In the genomic region with DNA sequence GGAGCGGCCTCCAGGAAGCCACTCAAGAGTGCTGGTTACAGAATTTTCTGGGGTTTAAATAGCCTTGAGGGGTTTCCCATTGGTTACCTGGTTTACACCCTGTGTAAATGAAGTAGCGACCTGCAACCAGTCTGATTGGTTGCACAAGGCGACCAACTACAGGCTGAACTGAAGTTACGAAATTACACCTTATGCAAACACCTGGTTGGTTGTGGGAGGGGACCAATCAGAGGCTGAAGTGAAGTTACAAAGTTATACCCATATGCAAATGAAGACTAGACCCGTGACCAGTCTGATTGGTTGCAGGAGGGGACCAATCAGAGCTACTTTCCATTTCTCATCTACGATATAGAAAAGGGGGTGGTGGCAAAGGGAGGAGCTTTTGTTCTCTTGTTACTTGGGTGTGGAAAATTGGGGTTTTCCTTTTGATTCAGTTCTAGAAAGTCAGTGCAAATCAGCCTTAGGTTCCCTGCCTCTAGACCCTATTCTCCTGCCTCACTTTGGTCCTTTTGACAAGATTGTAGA, we compare ENCODE assay signal across 11 cellular contexts. TPM values are rescaled to one million over a fixed set of nuclear protein-coding genes. Genes with fewer than 3 reads are reported as not detected.
DNase-seq lines count a peak whose midpoint lies in the region; ATAC-seq lines count a peak whose summit lies in the region.
"Had no signal": no experiment of that assay in that cellular context is flagged by ENCODE, and none has a peak within 500 bp of the region (broad histone marks: within the 10 kb centered on the region; RNA-seq: fewer than 3 reads in every experiment).

No MANE protein-coding gene starts in this region.

- DNase-seq in activated CD4-positive, CD25-positive, alpha-beta regulatory T cell treated with anti-CD3 and anti-CD28 coated beads, Interleukin-2, amount 50 U/mL, for 16 hours (ENCODE audit: low read depth, low spot score): peak; percentile 26
- no peak for DNase-seq in activated CD4-positive, CD25-positive, alpha-beta regulatory T cell (lab: John Stamatoyannopoulos, UW)
- DNase-seq in NCI-H510A treated with DMSO at 0.1 percent for 48 hours (lab: John Stamatoyannopoulos, UW): peak; percentile 84
- DNase-seq in CD1c-positive myeloid dendritic cell (ENCODE audit: extremely low spot score): no peak
- DNase-seq in T-helper 9 cell: no peak
- DNase-seq: activated CD8-positive, alpha-beta memory T cell treated with anti-CD3 and anti-CD28 coated beads, Interleukin-2, amount 50 U/mL, for 4 hours; GOT3; midbrain had no signal

- ATAC-seq in GM19372 (IDR thresholded peaks at IDR 0.05; ENCODE audit: low read depth, unreplicated experiment): peak; percentile 70
- ATAC-seq in esophagus mucosa: peak; percentile 28
- no peak for ATAC-seq in GM19455 (IDR thresholded peaks at IDR 0.05; ENCODE audit: unreplicated experiment)

RNA-seq across cellular contexts. Expression of gene C1orf174, which starts 22.2 kb away (rescaled TPM):
- total RNA-seq in esophagus mucosa: 11.5 TPM

Comparison
In these comparisons a context has a peak if more than half of its experiments do, and no peak if none do; other contexts are left out.
1. DNase-seq: peak in activated CD4-positive, CD25-positive, alpha-beta regulatory T cell treated with anti-CD3 and anti-CD28 coated beads, Interleukin-2, amount 50 U/mL, for 16 hours (single experiment) and NCI-H510A treated with DMSO at 0.1 percent for 48 hours (single experiment); none in activated CD4-positive, CD25-positive, alpha-beta regulatory T cell (0 of 4), CD1c-positive myeloid dendritic cell (single experiment) and T-helper 9 cell (single experiment).